Comparison of ENCODE assay signal across 15 cellular contexts in the genomic region with DNA sequence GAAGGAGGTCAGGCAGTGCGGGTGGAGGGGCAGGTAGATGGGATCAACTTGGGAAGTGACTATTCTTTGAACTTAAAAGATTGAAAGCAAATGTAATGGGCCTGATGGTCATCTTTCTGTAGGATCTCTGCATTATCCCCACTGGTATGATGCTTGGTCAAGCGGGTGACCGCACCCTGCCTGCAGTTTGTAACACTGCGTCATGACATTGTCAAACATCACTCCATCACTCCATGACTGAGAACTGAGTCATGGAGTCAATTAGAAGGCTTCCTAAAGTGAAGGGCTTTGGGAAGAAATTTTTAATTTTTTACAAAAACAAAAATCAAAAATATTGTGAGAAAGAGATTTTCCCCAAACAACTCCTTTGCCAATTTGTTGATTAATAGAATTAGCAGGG.
DNase-seq lines count a peak whose midpoint lies in the region; ATAC-seq, FAIRE-seq and TF ChIP-seq lines count a peak whose summit lies in the region.
"Had no signal": no experiment of that assay in that cellular context is flagged by ENCODE, and none has a peak within 500 bp of the region (broad histone marks: within the 10 kb centered on the region; RNA-seq: fewer than 3 reads in every experiment).

No MANE protein-coding gene starts in this region.

- H3K4me1 ChIP-seq in SK-N-SH (ENCODE audit: control insufficient read depth in 1 of 2, insufficient read depth in 2 of 2, low read depth in 1 of 2, low read length in 1 of 2) (peaks cover 10 to 33% of the 10 kb centered on the region in 2 experiments), skeletal muscle satellite cell (ENCODE audit: control insufficient read depth, insufficient read depth, low read length) (peaks cover 39% of the 10 kb centered on the region)

- POLR2A ChIA-PET in SK-N-SH (lab: Yijun Ruan, JAX) (no interaction called here), HEK293T (lab: Yijun Ruan, JAX) (no interaction called here)

- H3K9me3 ChIP-seq in SK-N-SH, result no peaks in the 10 kb centered on the region
- no peaks in the 10 kb centered on the region for H3K9me3 ChIP-seq in skeletal muscle satellite cell (replicated peaks; ENCODE audit: low read length)

- H3K4me3 ChIP-seq in SK-N-SH (ENCODE audit: low read depth in 2 of 2, low read length in 1 of 2), result no peak overlapping the region
- peak overlapping the region; percentile 35 for H3K4me3 ChIP-seq in skeletal muscle satellite cell (ENCODE audit: low read length)
- H3K4me3 ChIP-seq in H7 (ENCODE audit: insufficient read depth, low read depth, low read length), result no peak overlapping the region

- no peak for TF ChIP-seq CTCF in SK-N-SH (IDR thresholded peaks at IDR 0.05)

- H3K9me2 ChIP-seq in SK-N-SH, result no peaks in the 10 kb centered on the region

- H4K20me1 ChIP-seq in SK-N-SH (ENCODE audit: insufficient read depth), result no peaks in the 10 kb centered on the region

- no peak for DNase-seq in H54 (ENCODE audit: insufficient read length, low spot score)
- no peak for DNase-seq in SK-N-SH
- DNase-seq in fibroblast of peridontal ligament (ENCODE audit: extremely low read depth), result peak; percentile 77
- no peak for DNase-seq in nucleus accumbens (lab: John Stamatoyannopoulos, UW)
- DNase-seq in HEK293T (ENCODE audit: extremely low spot score), result no peak
- DNase-seq in H7, result no peak
- DNase-seq in stimulated activated naive CD8-positive, alpha-beta T cell treated with anti-CD3 and anti-CD28 coated beads, Interleukin-15, Interleukin-2, amounts not matched to agents 100 U/mL and 50 U/mL, for 24 hours, result no peak
- DNase-seq: activated naive CD8-positive, alpha-beta T cell treated with anti-CD3 and anti-CD28 coated beads for 36 hours; Calu3; cortex of kidney; head of caudate nucleus; NCI-H446 treated with DMSO at 0.1 percent for 48 hours; stimulated activated CD4-positive, alpha-beta T cell treated with anti-CD3 and anti-CD28 coated beads, Interleukin-12 subunit alpha, Interleukin-12 subunit beta, amount 100 ng/mL, for 4 hours had no signal

- H3K27ac ChIP-seq in SK-N-SH (ENCODE audit: low read depth in 2 of 2, low read length in 1 of 2), result peak overlapping the region in 1 of 2 experiments; percentile 100; a peak in 3 of 4 replicates
- H3K27ac ChIP-seq: HL-60 had no signal

- ATAC-seq in stimulated activated naive CD8-positive, alpha-beta T cell treated with anti-CD3 and anti-CD28 coated beads, Interleukin-15, Interleukin-2, amounts not matched to agents 100 U/mL and 50 U/mL, for 24 hours, result no peak

- WGBS in SK-N-SH (ENCODE audit: low lambda C conversion rate), result 50% methylated on average over 4 of the region's 4 CpGs

- H3K9ac ChIP-seq in SK-N-SH (peak overlapping the region; percentile 92; the same call in 1 of the 2 replicates), skeletal muscle satellite cell (ENCODE audit: low read depth, low read length) (peak overlapping the region; percentile 90)

- no peaks in the 10 kb centered on the region for H3K36me3 ChIP-seq in SK-N-SH (replicated peaks in 1 of 2; ENCODE audit: control insufficient read depth in 1 of 2, insufficient read depth in 2 of 2, low read length in 1 of 2)
- H3K36me3 ChIP-seq in skeletal muscle satellite cell (ENCODE audit: insufficient read depth, low read length), result no peaks in the 10 kb centered on the region
- H3K36me3 ChIP-seq in H7 (replicated peaks; ENCODE audit: control insufficient read depth, insufficient read depth, low read length), result no peaks in the 10 kb centered on the region

- CTCF ChIA-PET in SK-N-SH (lab: Yijun Ruan, JAX) (interaction anchor here (1.1 to 13.7 kb wide), 4 partner anchors 73 to 168 kb away, joined by 3 to 237 read pairs (median 14); no protein-coding TSS in a partner anchor), HEK293T (lab: Yijun Ruan, JAX) (no interaction called here)

- TF ChIP-seq POLR2A in H54 (IDR thresholded peaks at IDR 0.05; ENCODE audit: low read depth, low read length), result no peak

- H3F3A ChIP-seq in SK-N-SH (replicated peaks; ENCODE audit: insufficient read depth), result peaks cover 30% of the 10 kb centered on the region

- H3K4me2 ChIP-seq in SK-N-SH (peak overlapping the region; percentile 82), skeletal muscle satellite cell (ENCODE audit: low read length) (peak overlapping the region; percentile 85)

- no peak for TF ChIP-seq RAD21 in SK-N-SH (IDR thresholded peaks at IDR 0.05; ENCODE audit: low read length)

- peak overlapping the region; percentile 54; the same call in 1 of the 2 replicates for H2AFZ ChIP-seq in SK-N-SH (ENCODE audit: low read depth)

- no peaks in the 10 kb centered on the region for H3K27me3 ChIP-seq in SK-N-SH (ENCODE audit: insufficient read depth)
- H3K27me3 ChIP-seq in skeletal muscle satellite cell (ENCODE audit: control insufficient read depth, insufficient read depth, low read length), result no peaks in the 10 kb centered on the region
- no peaks in the 10 kb centered on the region for H3K27me3 ChIP-seq in H7 (ENCODE audit: control insufficient read depth, insufficient read depth, low read length)

- peak in 1 of 2 experiments; percentile 75; a peak in 1 of 4 replicates for TF ChIP-seq EP300 in SK-N-SH (IDR thresholded peaks at IDR 0.05; ENCODE audit: borderline replicate concordance in 1 of 2, low read depth in 1 of 2, low read length in 1 of 2)

- FAIRE-seq in H54 (lab: Jason Lieb, UNC), result peak; percentile 86

- no peaks in the 10 kb centered on the region for H3K79me2 ChIP-seq in SK-N-SH (ENCODE audit: insufficient read depth)

TF ChIP-seq in SK-N-SH, 30 proteins besides CTCF, POLR2A, EP300 and RAD21:
- TF ChIP-seq TCF12 (IDR thresholded peaks at IDR 0.05), result peak; percentile 85
- 0 out of 2 replicates have a peak, but pooled peaks have one; percentile 39 for TF ChIP-seq RXRA (IDR thresholded peaks at IDR 0.05; ENCODE audit: borderline replicate concordance, low read depth)
- TF ChIP-seq RFX5 (IDR thresholded peaks at IDR 0.05; ENCODE audit: low read length), result no peak
- peak; percentile 44; the same call in 1 of the 2 replicates for TF ChIP-seq FOSL2 (IDR thresholded peaks at IDR 0.05; ENCODE audit: borderline replicate concordance, low read depth)
- peak; percentile 68 for TF ChIP-seq JUND (IDR thresholded peaks at IDR 0.05)
- 0 out of 2 replicates have a peak, but pooled peaks have one; percentile 9 for TF ChIP-seq TEAD4 (IDR thresholded peaks at IDR 0.05; ENCODE audit: borderline replicate concordance, insufficient read depth)
- TF ChIP-seq PBX3 (IDR thresholded peaks at IDR 0.05), result peak; percentile 94
- no peak for TF ChIP-seq NFIC (IDR thresholded peaks at IDR 0.05; ENCODE audit: borderline replicate concordance)

TF ChIP-seq in HEK293T, 16 proteins besides CTCF, POLR2A, EP300 and RAD21:
- TF ChIP-seq TARDBP (IDR thresholded peaks at IDR 0.05) (no peak), ARNT (IDR thresholded peaks at IDR 0.05) (no peak), NFRKB (IDR thresholded peaks at IDR 0.05) (no peak), HDGF (IDR thresholded peaks at IDR 0.05; ENCODE audit: borderline replicate concordance) (no peak), LEF1 (IDR thresholded peaks at IDR 0.05; ENCODE audit: borderline replicate concordance) (no peak)
- TF ChIP-seq, protein P1, sequence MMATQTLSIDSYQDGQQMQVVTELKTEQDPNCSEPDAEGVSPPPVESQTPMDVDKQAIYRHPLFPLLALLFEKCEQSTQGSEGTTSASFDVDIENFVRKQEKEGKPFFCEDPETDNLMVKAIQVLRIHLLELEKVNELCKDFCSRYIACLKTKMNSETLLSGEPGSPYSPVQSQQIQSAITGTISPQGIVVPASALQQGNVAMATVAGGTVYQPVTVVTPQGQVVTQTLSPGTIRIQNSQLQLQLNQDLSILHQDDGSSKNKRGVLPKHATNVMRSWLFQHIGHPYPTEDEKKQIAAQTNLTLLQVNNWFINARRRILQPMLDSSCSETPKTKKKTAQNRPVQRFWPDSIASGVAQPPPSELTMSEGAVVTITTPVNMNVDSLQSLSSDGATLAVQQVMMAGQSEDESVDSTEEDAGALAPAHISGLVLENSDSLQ (IDR thresholded peaks at IDR 0.05), result no peak
